In genomic region chr9:124452326-124452725, GRCh38 we compare ENCODE assay signal across 3 cellular contexts.
TF ChIP-seq lines count a peak whose summit lies in the region.

No MANE protein-coding gene starts in this region.

TF ChIP-seq in SK-N-SH, 30 proteins besides CTCF, POLR2A, EP300 and RAD21:
- TF ChIP-seq MXI1 (IDR thresholded peaks at IDR 0.05; ENCODE audit: low read depth, low read length) (no peak), TAF1 (IDR thresholded peaks at IDR 0.05; ENCODE audit: borderline replicate concordance, low read depth, low read length) (no peak), CHD2 (IDR thresholded peaks at IDR 0.05; ENCODE audit: low read length, partially characterized antibody) (no peak)

TF ChIP-seq in SK-N-SH treated with all-trans-retinoic acid at 6 μM for 48 hours, 23 proteins besides CTCF, POLR2A, EP300 and RAD21:
- TF ChIP-seq OSR1 (CRISPR knock-in tag; IDR thresholded peaks at IDR 0.05) = no peak
- no peak for TF ChIP-seq TCF4 (CRISPR knock-in tag; IDR thresholded peaks at IDR 0.05; ENCODE audit: borderline replicate concordance)
- TF ChIP-seq ZNF8 (CRISPR knock-in tag; IDR thresholded peaks at IDR 0.05) = no peak
- TF ChIP-seq ZNF70 (CRISPR knock-in tag; IDR thresholded peaks at IDR 0.05) = no peak
- TF ChIP-seq ZFP3 (CRISPR knock-in tag; IDR thresholded peaks at IDR 0.05) = no peak
- TF ChIP-seq ZNF565 (CRISPR knock-in tag; conservative IDR thresholded peaks at IDR 0.05; ENCODE audit: low read depth) = no peak
- TF ChIP-seq GLIS3 (CRISPR knock-in tag; IDR thresholded peaks at IDR 0.05) = no peak
- TF ChIP-seq TOX (CRISPR knock-in tag; IDR thresholded peaks at IDR 0.05; ENCODE audit: borderline replicate concordance) = no peak
- TF ChIP-seq ISL1 (CRISPR knock-in tag; IDR thresholded peaks at IDR 0.05) = no peak
- no peak for TF ChIP-seq BACH2 (CRISPR knock-in tag; IDR thresholded peaks at IDR 0.05; ENCODE audit: borderline replicate concordance)

TF ChIP-seq in IMR-90, 13 proteins besides CTCF, POLR2A, EP300 and RAD21:
- TF ChIP-seq NFE2L2 (IDR thresholded peaks at IDR 0.05; ENCODE audit: low read depth, low read length) = no peak
- no peak for TF ChIP-seq USF2 (IDR thresholded peaks at IDR 0.05; ENCODE audit: low read depth, low read length)
- no peak for TF ChIP-seq RCOR1 (IDR thresholded peaks at IDR 0.05; ENCODE audit: insufficient replicate concordance, low read length)
- no peak for TF ChIP-seq SMC3 (IDR thresholded peaks at IDR 0.05; ENCODE audit: low read depth, low read length)
- no peak for TF ChIP-seq MAFK (IDR thresholded peaks at IDR 0.05; ENCODE audit: low read depth, low read length)
- no peak for TF ChIP-seq ELK1 (IDR thresholded peaks at IDR 0.05; ENCODE audit: borderline replicate concordance, low read depth, low read length)
TF ChIP-seq in IMR-90: peak in this region for 0.
